ENCODE assay signal across 7 cellular contexts in genomic region chr1:215636258-215636965, GRCh38.
DNase-seq lines count a peak whose midpoint lies in the region; ATAC-seq, FAIRE-seq and TF ChIP-seq lines count a peak whose summit lies in the region.

No MANE protein-coding gene starts in this region.

- no peak for TF ChIP-seq POLR2A in tibial nerve (IDR thresholded peaks at IDR 0.05)

- no peaks in the 10 kb centered on the region for H3K27me3 ChIP-seq in bronchial epithelial cell (ENCODE audit: control insufficient read depth, insufficient read depth, low read length)
- H3K27me3 ChIP-seq in lower lobe of right lung (ENCODE audit: low read depth), result no peaks in the 10 kb centered on the region
- H3K27me3 ChIP-seq in tibial nerve, result no peaks in the 10 kb centered on the region

- H3K36me3 ChIP-seq in bronchial epithelial cell (ENCODE audit: control insufficient read depth, insufficient read depth, low read length), result no peaks in the 10 kb centered on the region
- H3K36me3 ChIP-seq in lower lobe of right lung, result no peaks in the 10 kb centered on the region
- H3K36me3 ChIP-seq in tibial nerve, result no peaks in the 10 kb centered on the region

- FAIRE-seq in bronchial epithelial cell (lab: Jason Lieb, UNC), result no peak

- H3K4me1 ChIP-seq in lower lobe of right lung, result no peaks in the 10 kb centered on the region
- H3K4me1 ChIP-seq in tibial nerve, result peaks cover 0 to 16% (median 4%) of the 10 kb centered on the region in 4 donors

- H3K4me3 ChIP-seq in bronchial epithelial cell (ENCODE audit: low read depth, low read length) (no peak overlapping the region), lower lobe of right lung (peak overlapping the region; percentile 2), tibial nerve (peak overlapping the region in 1 of 4 donors; percentile 27)

- H3K27ac ChIP-seq in lower lobe of right lung (peak overlapping the region; percentile 44), tibial nerve (peak overlapping the region; percentile 23 to 79 (median 71))

- ATAC-seq in lower lobe of right lung, result peak; percentile 68 to 69

- peak in 1 of 2 donors; percentile 70 for TF ChIP-seq EP300 in tibial nerve (IDR thresholded peaks at IDR 0.05)

- DNase-seq in LHCN-M2 (ENCODE audit: low read depth) (peak; percentile 35), bronchial epithelial cell (ENCODE audit: low read depth) (peak; percentile 11), lower lobe of right lung (no peak), tibial nerve (ENCODE audit: low spot score in 2 of 2) (peak; percentile 23 to 64), HUDEP-2 (lab: John Stamatoyannopoulos, UW; ENCODE audit: unreplicated experiment in 76 of 76) (no peak)
- DNase-seq in activated CD4-positive, alpha-beta T cell treated with anti-CD3 and anti-CD28 coated beads, Interleukin-2, amount 50 U/mL, for 1 hour, result no peak
- no peak for DNase-seq in activated T-cell treated with anti-CD3 and anti-CD28 coated beads, Interleukin-2, amount 50 U/mL, for 48 hours

- H3K9me3 ChIP-seq in lower lobe of right lung, result no peaks in the 10 kb centered on the region
- no peaks in the 10 kb centered on the region for H3K9me3 ChIP-seq in tibial nerve

- TF ChIP-seq CTCF in bronchial epithelial cell (IDR thresholded peaks at IDR 0.05; ENCODE audit: insufficient read depth, low read length, severe bottlenecking) (no peak), lower lobe of right lung (IDR thresholded peaks at IDR 0.05) (no peak), tibial nerve (IDR thresholded peaks at IDR 0.05) (no peak)

- 36 to 44% methylated on average over 9 of the region's 9 CpGs for WGBS in tibial nerve, 2 donors

- intact Hi-C loops in lower lobe of right lung (cut with DNase I), result no loop called here

Comparison
In these comparisons a context has a peak if more than half of its experiments do, and no peak if none do; other contexts are left out.
1. DNase-seq: peak in LHCN-M2 (single experiment), bronchial epithelial cell (single experiment) and tibial nerve (2 of 2); none in lower lobe of right lung (single experiment), HUDEP-2 (0 of 76), activated CD4-positive, alpha-beta T cell treated with anti-CD3 and anti-CD28 coated beads, Interleukin-2, amount 50 U/mL, for 1 hour (single experiment) and activated T-cell treated with anti-CD3 and anti-CD28 coated beads, Interleukin-2, amount 50 U/mL, for 48 hours (0 of 2).